In genomic region chr6:112154711-112155110, GRCh38 we compare ENCODE assay signal across 19 cellular contexts.
DNase-seq lines count a peak whose midpoint lies in the region; ATAC-seq, FAIRE-seq and TF ChIP-seq lines count a peak whose summit lies in the region.
"Had no signal": no experiment of that assay in that cellular context is flagged by ENCODE, and none has a peak within 500 bp of the region (broad histone marks: within the 10 kb centered on the region; RNA-seq: fewer than 3 reads in every experiment).

No MANE protein-coding gene starts in this region.

- H3K4me2 ChIP-seq in astrocyte (ENCODE audit: low read length): peak overlapping the region; percentile 59
- H3K4me2 ChIP-seq: neural progenitor cell had no signal

- peaks cover 31% of the 10 kb centered on the region for H3K4me1 ChIP-seq in ACC112 (ENCODE audit: control insufficient read depth, insufficient read depth, low read length, unreplicated experiment)
- H3K4me1 ChIP-seq in astrocyte (ENCODE audit: insufficient read depth, low read length): peaks cover 28% of the 10 kb centered on the region
- peaks cover 0 to 27% of the 10 kb centered on the region in 2 donors for H3K4me1 ChIP-seq in muscle layer of duodenum (ENCODE audit: control insufficient read depth in 1 of 2, insufficient read depth in 2 of 2, low read length in 2 of 2)
- H3K4me1 ChIP-seq: foreskin keratinocyte, neural progenitor cell had no signal

- FAIRE-seq in astrocyte (lab: Jason Lieb, UNC): no peak

- CTCF ChIA-PET in Calu3 (lab: Charles Lee): no interaction called here
- CTCF ChIA-PET in activated CD8-positive, alpha-beta memory T cell treated with anti-CD3 and anti-CD28 coated beads, Interleukin-2, amount 10 ng/mL, durations not matched to agents 7 days and 5 days (lab: Charles Lee): interaction anchor here (0.7 to 2.0 kb wide), 3 partner anchors 9 to 152 kb away, joined by 3 to 10 read pairs (median 4); partner anchors contain the start of genes FAM229B and TUBE1

- H3K27ac Mint-ChIP-seq in Calu3 (ENCODE audit: unreplicated experiment) (peak overlapping the region; percentile 20), astrocyte (ENCODE audit: unreplicated experiment) (peak overlapping the region; percentile 92)
- H3K27ac Mint-ChIP-seq in activated CD8-positive, alpha-beta memory T cell treated with anti-CD3 and anti-CD28 coated beads, Interleukin-2, amount 10 ng/mL, durations not matched to agents 7 days and 5 days: no peak overlapping the region
- H3K27ac Mint-ChIP-seq: CD8-positive, alpha-beta T cell; IgD-negative memory B cell; neural progenitor cell; progenitor cell of endocrine pancreas had no signal

- H3K27me3 ChIP-seq in ACC112 (ENCODE audit: insufficient read depth, low read length) (no peaks in the 10 kb centered on the region), astrocyte (ENCODE audit: insufficient read depth, low read length) (no peaks in the 10 kb centered on the region), muscle layer of duodenum (ENCODE audit: low read depth, low read length) (no peaks in the 10 kb centered on the region)
- H3K27me3 ChIP-seq: neural progenitor cell had no signal

- H2AFZ ChIP-seq in ACC112 (ENCODE audit: low read length, unreplicated experiment) (no peak overlapping the region), astrocyte (ENCODE audit: low read depth, low read length) (no peak overlapping the region)

- no peak overlapping the region for H3K4me3 ChIP-seq in ACC112 (ENCODE audit: low read depth, low read length)
- no peak overlapping the region for H3K4me3 ChIP-seq in astrocyte (ENCODE audit: insufficient read depth, low read depth, low read length)
- no peak overlapping the region for H3K4me3 ChIP-seq in muscle layer of duodenum (ENCODE audit: low read depth in 1 of 2, low read length in 2 of 2)
- H3K4me3 ChIP-seq: neural progenitor cell had no signal

- no peak for ATAC-seq in activated CD8-positive, alpha-beta memory T cell treated with anti-CD3 and anti-CD28 coated beads, Interleukin-2, amount 10 ng/mL, durations not matched to agents 7 days and 5 days
- ATAC-seq in GM18867 (IDR thresholded peaks at IDR 0.05; ENCODE audit: unreplicated experiment): no peak
- ATAC-seq: CD8-positive, alpha-beta T cell; HCT116 had no signal

- DNase-seq in Calu3 (no peak), astrocyte (ENCODE audit: low read depth) (no peak), amygdala (lab: John Stamatoyannopoulos, UW) (no peak)
- no peak for DNase-seq in activated CD8-positive, alpha-beta memory T cell treated with anti-CD3 and anti-CD28 coated beads, Interleukin-2, amount 10 ng/mL, durations not matched to agents 7 days and 5 days
- DNase-seq: anterior cingulate cortex; CD8-positive, alpha-beta T cell; GDM1; hippocampal formation; T-helper 2 cell had no signal

- H3K9me3 Mint-ChIP-seq in Calu3 (ENCODE audit: low read depth, unreplicated experiment): no peaks in the 10 kb centered on the region
- no peaks in the 10 kb centered on the region for H3K9me3 Mint-ChIP-seq in astrocyte (ENCODE audit: unreplicated experiment)
- no peaks in the 10 kb centered on the region for H3K9me3 Mint-ChIP-seq in activated CD8-positive, alpha-beta memory T cell treated with anti-CD3 and anti-CD28 coated beads, Interleukin-2, amount 10 ng/mL, durations not matched to agents 7 days and 5 days (ENCODE audit: low read depth)
- H3K9me3 Mint-ChIP-seq: CD8-positive, alpha-beta T cell; central memory CD8-positive, alpha-beta T cell; IgD-negative memory B cell; neural progenitor cell had no signal

- intact Hi-C loops in Calu3 (cut with micrococcal nuclease; ENCODE audit: unreplicated experiment): no loop called here

- peak overlapping the region; percentile 47 for H3K9ac ChIP-seq in astrocyte (ENCODE audit: low read length)
- H3K9ac ChIP-seq: neural progenitor cell had no signal

- H3K36me3 ChIP-seq in ACC112 (ENCODE audit: insufficient read depth, low read length) (peaks cover 55% of the 10 kb centered on the region), astrocyte (ENCODE audit: insufficient read depth, low read length) (no peaks in the 10 kb centered on the region), muscle layer of duodenum (ENCODE audit: control insufficient read depth in 1 of 2, insufficient read depth in 2 of 2, low read length in 2 of 2) (peaks cover 9 to 14% of the 10 kb centered on the region in 2 donors)
- H3K36me3 ChIP-seq: neural progenitor cell had no signal

- H3K9me3 ChIP-seq in astrocyte (ENCODE audit: insufficient read depth, low read depth, low read length) (no peaks in the 10 kb centered on the region), muscle layer of duodenum (ENCODE audit: control insufficient read depth in 1 of 2, low read length in 2 of 2) (no peaks in the 10 kb centered on the region)

- no peak overlapping the region for H3K4me3 Mint-ChIP-seq in Calu3 (ENCODE audit: low read depth, unreplicated experiment)
- H3K4me3 Mint-ChIP-seq in astrocyte (ENCODE audit: unreplicated experiment): no peak overlapping the region
- H3K4me3 Mint-ChIP-seq in activated CD8-positive, alpha-beta memory T cell treated with anti-CD3 and anti-CD28 coated beads, Interleukin-2, amount 10 ng/mL, durations not matched to agents 7 days and 5 days: no peak overlapping the region
- H3K4me3 Mint-ChIP-seq: CD8-positive, alpha-beta T cell; central memory CD8-positive, alpha-beta T cell; IgD-negative memory B cell; neural progenitor cell had no signal

- peaks cover 10% of the 10 kb centered on the region for H3K4me1 Mint-ChIP-seq in Calu3 (ENCODE audit: low read depth, unreplicated experiment)
- peaks cover 32% of the 10 kb centered on the region for H3K4me1 Mint-ChIP-seq in astrocyte (ENCODE audit: low read depth, unreplicated experiment)
- H3K4me1 Mint-ChIP-seq in activated CD8-positive, alpha-beta memory T cell treated with anti-CD3 and anti-CD28 coated beads, Interleukin-2, amount 10 ng/mL, durations not matched to agents 7 days and 5 days: peaks cover 19% of the 10 kb centered on the region
- H3K4me1 Mint-ChIP-seq: central memory CD8-positive, alpha-beta T cell had no signal

- H4K20me1 ChIP-seq in astrocyte (ENCODE audit: insufficient read depth, low read length): no peaks in the 10 kb centered on the region

- BruUV-seq in Calu3 (replicated peaks; lab: Mats Ljungman, UMichigan): no TSS peak

- H3K79me2 ChIP-seq in ACC112 (ENCODE audit: control insufficient read depth, insufficient read depth, low read length, unreplicated experiment): no peaks in the 10 kb centered on the region
- no peaks in the 10 kb centered on the region for H3K79me2 ChIP-seq in astrocyte (ENCODE audit: insufficient read depth, low read length)

- H3K27ac ChIP-seq in ACC112 (ENCODE audit: low read depth, low read length) (peak overlapping the region; percentile 82), astrocyte (ENCODE audit: low read depth, low read length) (peak overlapping the region; percentile 88), muscle layer of duodenum (ENCODE audit: low read length) (peak overlapping the region; percentile 2)
- H3K27ac ChIP-seq: foreskin keratinocyte, neural progenitor cell, VCaP had no signal

- H3K27me3 Mint-ChIP-seq in Calu3 (ENCODE audit: unreplicated experiment): no peaks in the 10 kb centered on the region
- H3K27me3 Mint-ChIP-seq in astrocyte (ENCODE audit: low read depth, unreplicated experiment): no peaks in the 10 kb centered on the region
- H3K27me3 Mint-ChIP-seq in activated CD8-positive, alpha-beta memory T cell treated with anti-CD3 and anti-CD28 coated beads, Interleukin-2, amount 10 ng/mL, durations not matched to agents 7 days and 5 days: peaks cover 40% of the 10 kb centered on the region

- no peak for TF ChIP-seq CTCF in Calu3 (IDR thresholded peaks at IDR 0.05; ENCODE audit: unreplicated experiment)
- no peak for TF ChIP-seq CTCF in astrocyte (IDR thresholded peaks at IDR 0.05; ENCODE audit: insufficient read depth, low read depth, low read length)

- H3K36me3 Mint-ChIP-seq in Calu3 (ENCODE audit: insufficient read depth, unreplicated experiment) (peaks cover 20% of the 10 kb centered on the region), astrocyte (ENCODE audit: low read depth, unreplicated experiment) (no peaks in the 10 kb centered on the region)
- H3K36me3 Mint-ChIP-seq in activated CD8-positive, alpha-beta memory T cell treated with anti-CD3 and anti-CD28 coated beads, Interleukin-2, amount 10 ng/mL, durations not matched to agents 7 days and 5 days: no peaks in the 10 kb centered on the region
- H3K36me3 Mint-ChIP-seq: CD8-positive, alpha-beta T cell; IgD-negative memory B cell; neural progenitor cell had no signal

Comparison
In these comparisons a context has a peak if more than half of its experiments do, and no peak if none do; other contexts are left out.
1. H3K27ac ChIP-seq: peak in every context shown above with its lines; median percentile 88 in astrocyte; 82 in ACC112; 2 in muscle layer of duodenum.